ENCODE assay signal across 20 cellular contexts in the genomic region with DNA sequence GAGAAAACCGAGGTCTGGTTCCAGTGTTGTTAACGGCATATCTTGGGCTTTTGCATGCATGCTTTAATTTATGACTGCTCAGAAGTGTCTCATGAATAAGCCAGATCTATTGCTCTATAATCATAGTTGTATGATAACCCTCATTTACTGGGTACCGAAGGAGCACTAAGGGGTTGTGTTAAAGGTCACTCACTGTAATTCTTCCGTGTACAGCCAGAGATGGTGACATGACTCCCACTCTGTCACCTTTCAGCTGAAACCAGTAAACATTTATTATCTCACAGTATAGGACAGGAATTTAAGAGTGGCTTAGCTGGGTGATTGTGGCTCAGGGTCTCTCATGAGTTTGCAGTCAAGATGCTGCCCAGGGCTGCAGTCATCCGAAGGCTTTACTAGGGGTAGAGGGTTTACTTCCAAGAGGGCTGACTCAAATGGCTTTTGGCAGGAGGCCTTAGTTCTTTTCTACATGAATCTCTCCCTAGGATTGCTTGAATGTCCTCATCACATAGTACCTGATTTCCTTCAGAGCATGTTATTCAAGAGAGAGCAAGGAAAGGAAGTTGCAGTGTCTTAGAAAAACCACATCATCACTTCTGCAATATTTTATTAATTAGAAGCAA.
"Had no signal": no experiment of that assay in that cellular context is flagged by ENCODE, and none has a peak within 500 bp of the region (broad histone marks: within the 10 kb centered on the region; RNA-seq: fewer than 3 reads in every experiment).

No MANE protein-coding gene starts in this region.

- H3K4me3 Mint-ChIP-seq: activated CD8-positive, alpha-beta T cell treated with anti-CD3 and anti-CD28 coated beads for 36 hours; activated T-cell treated with anti-CD3 and anti-CD28 coated beads, Interleukin-2, amount 50 U/mL, for 4 hours; naive B cell; T-cell had no signal

- H3K27ac ChIP-seq: breast epithelium, esophagus squamous epithelium, gastroesophageal sphincter, left lung, parathyroid adenoma, sigmoid colon, thyroid gland, uterus had no signal

- H3K27ac Mint-ChIP-seq: activated CD8-positive, alpha-beta T cell treated with anti-CD3 and anti-CD28 coated beads for 36 hours; activated naive CD4-positive, alpha-beta T cell treated with anti-CD3 and anti-CD28 coated beads, Interleukin-2, amount 50 U/mL, for 72 hours; naive B cell; T-cell had no signal

- H3K9me3 ChIP-seq: breast epithelium, esophagus squamous epithelium, gastroesophageal sphincter, left lung, sigmoid colon, thyroid gland, uterus had no signal

- H3K36me3 Mint-ChIP-seq: T-cell had no signal

- ATAC-seq: activated CD8-positive, alpha-beta T cell treated with anti-CD3 and anti-CD28 coated beads for 36 hours; activated naive CD4-positive, alpha-beta T cell treated with anti-CD3 and anti-CD28 coated beads, Interleukin-2, amount 50 U/mL, for 72 hours; activated T-cell treated with anti-CD3 and anti-CD28 coated beads, Interleukin-2, amount 50 U/mL, for 4 hours; gastroesophageal sphincter; left lung; T-cell had no signal

- H3K27me3 ChIP-seq: breast epithelium, esophagus squamous epithelium, gastroesophageal sphincter, left lung, sigmoid colon, thyroid gland, uterus had no signal

- H3K36me3 ChIP-seq: breast epithelium, esophagus squamous epithelium, gastroesophageal sphincter, left lung, sigmoid colon, thyroid gland, uterus had no signal

- H3K4me3 ChIP-seq: breast epithelium, esophagus squamous epithelium, gastroesophageal sphincter, left lung, sigmoid colon, thyroid gland, uterus had no signal

- H3K27me3 Mint-ChIP-seq: activated CD8-positive, alpha-beta T cell treated with anti-CD3 and anti-CD28 coated beads for 36 hours; T-cell had no signal

- DNase-seq: activated CD8-positive, alpha-beta T cell treated with anti-CD3 and anti-CD28 coated beads for 36 hours; activated effector memory CD4-positive, alpha-beta T cell treated with anti-CD3 and anti-CD28 coated beads, Interleukin-2, amount 50 U/mL, for 16 hours; activated T-cell treated with anti-CD3 and anti-CD28 coated beads, Interleukin-2, amount 50 U/mL, for 4 hours; cerebellar nuclear complex; effector CD8-positive, alpha-beta T cell; esophagus squamous epithelium; left lung; mammary epithelial cell; naive B cell; sigmoid colon; stimulated activated CD4-positive, alpha-beta T cell treated with anti-CD3 and anti-CD28 coated beads, Interleukin-12 subunit alpha, Interleukin-12 subunit beta, amount 100 ng/mL, for 4 hours; stimulated activated CD4-positive, alpha-beta T cell treated with anti-CD3 and anti-CD28 coated beads, Interleukin-2, amount 100 ng/mL, for 24 hours; T-cell; T-helper 9 cell; thyroid gland; uterus had no signal

- H3K4me1 ChIP-seq: breast epithelium, esophagus squamous epithelium, gastroesophageal sphincter, parathyroid adenoma, sigmoid colon, thyroid gland, uterus had no signal

- H3K4me1 Mint-ChIP-seq: naive B cell had no signal
